ENCODE assay signal across 1 cellular context in genomic region chr6:25136879-25137278, GRCh38.
TF ChIP-seq lines count a peak whose summit lies in the region.

No MANE protein-coding gene starts in this region.

TF ChIP-seq in WTC11, 78 proteins besides CTCF, POLR2A, EP300 and RAD21 (continued from another document):
- TF ChIP-seq AFF4 (CRISPR knock-in tag; IDR thresholded peaks at IDR 0.05; ENCODE audit: borderline replicate concordance) = no peak
- TF ChIP-seq PRRX2 (CRISPR knock-in tag; IDR thresholded peaks at IDR 0.05) = no peak
- no peak for TF ChIP-seq ERG (CRISPR knock-in tag; IDR thresholded peaks at IDR 0.05)
- TF ChIP-seq ZNF512 (CRISPR knock-in tag; IDR thresholded peaks at IDR 0.05; ENCODE audit: borderline replicate concordance) = no peak
- no peak for TF ChIP-seq ATF6 (CRISPR knock-in tag; IDR thresholded peaks at IDR 0.05)
TF ChIP-seq in WTC11: peak in this region for 0.
